ENCODE assay signal across 20 cellular contexts in the genomic region with DNA sequence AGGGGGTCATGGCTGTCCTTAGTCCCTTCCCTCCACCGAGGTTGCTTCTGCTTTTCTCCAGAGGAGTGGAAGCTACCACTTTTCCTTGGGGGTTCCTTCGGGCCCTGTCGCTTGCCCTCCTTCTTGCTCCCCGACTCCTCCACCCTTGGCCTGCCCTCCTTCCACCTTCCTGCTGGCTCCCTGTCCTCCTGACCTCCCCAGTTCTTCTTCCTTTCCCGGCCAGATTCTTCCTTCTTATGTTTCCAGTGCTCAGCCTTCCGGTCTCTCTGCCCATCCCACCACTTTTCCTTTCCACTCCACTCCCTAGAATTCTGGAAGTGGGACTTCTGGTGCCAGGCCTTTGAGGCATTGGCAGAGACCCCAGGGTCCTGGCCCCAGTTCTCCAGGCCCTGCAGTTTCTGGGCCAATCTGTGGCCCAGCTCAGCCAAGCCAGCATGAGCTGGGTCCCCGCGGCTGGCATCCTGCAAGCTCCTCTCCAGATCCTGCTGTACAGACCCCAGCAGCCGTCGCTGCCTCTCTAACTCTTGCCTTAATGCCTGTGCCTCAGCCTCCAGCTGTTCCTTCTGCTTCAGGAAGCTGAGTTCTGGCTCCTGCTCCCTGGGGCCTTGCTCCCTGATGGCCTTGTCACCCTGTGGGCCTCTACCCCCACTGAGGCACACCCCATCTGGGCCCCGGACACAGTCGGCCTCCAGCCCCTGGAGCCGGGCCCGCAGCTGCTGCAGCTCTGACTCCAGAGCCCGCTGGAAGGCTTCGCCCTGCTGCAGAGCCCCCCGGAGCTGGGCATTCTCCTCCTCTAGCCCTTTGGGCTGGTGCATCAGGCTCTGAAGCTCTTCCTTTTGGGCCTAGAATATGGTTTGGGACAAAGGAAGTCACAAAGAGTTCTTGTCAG. TPM values are rescaled to one million over a fixed set of nuclear protein-coding genes. Genes with fewer than 3 reads are reported as not detected.
DNase-seq lines count a peak whose midpoint lies in the region; ATAC-seq and TF ChIP-seq lines count a peak whose summit lies in the region.
"Had no signal": no experiment of that assay in that cellular context is flagged by ENCODE, and none has a peak within 500 bp of the region (broad histone marks: within the 10 kb centered on the region; RNA-seq: fewer than 3 reads in every experiment).

No MANE protein-coding gene starts in this region.

- H4K20me1 ChIP-seq in Karpas-422 (ENCODE audit: insufficient read depth, low read depth, low read length): no peaks in the 10 kb centered on the region

- 59 to 71% (median 66%) methylated on average over 17 of the region's 17 CpGs for WGBS in psoas muscle, 3 donors

- H3K36me3 Mint-ChIP-seq in activated naive CD4-positive, alpha-beta T cell treated with anti-CD3 and anti-CD28 coated beads for 36 hours (ENCODE audit: low read depth): peaks cover 12% of the 10 kb centered on the region
- no peaks in the 10 kb centered on the region for H3K36me3 Mint-ChIP-seq in brain

- peak overlapping the region; percentile 41 for H3K27ac Mint-ChIP-seq in activated naive CD4-positive, alpha-beta T cell treated with anti-CD3 and anti-CD28 coated beads for 36 hours
- H3K27ac Mint-ChIP-seq in brain: peak overlapping the region in 3 of 5 experiments; percentile 29 to 69 (median 63)

- intact Hi-C loops in activated naive CD4-positive, alpha-beta T cell treated with anti-CD3 and anti-CD28 coated beads for 36 hours (cut with micrococcal nuclease): no loop called here
- intact Hi-C loops in psoas muscle (cut with DNase I): no loop called here

- no peak overlapping the region for H3K4me3 Mint-ChIP-seq in activated naive CD4-positive, alpha-beta T cell treated with anti-CD3 and anti-CD28 coated beads for 36 hours
- no peak overlapping the region for H3K4me3 Mint-ChIP-seq in brain

- H2AFZ ChIP-seq in Karpas-422 (ENCODE audit: low read length): no peak overlapping the region

- H3K4me2 ChIP-seq in Karpas-422 (ENCODE audit: low read depth, low read length, poor library complexity, severe bottlenecking): no peak overlapping the region

- H3K4me1 ChIP-seq in Karpas-422 (ENCODE audit: low read length): peaks cover 58% of the 10 kb centered on the region
- H3K4me1 ChIP-seq in psoas muscle: peaks cover 7% of the 10 kb centered on the region

- H3K9me3 ChIP-seq in Karpas-422 (ENCODE audit: low read length): no peaks in the 10 kb centered on the region
- H3K9me3 ChIP-seq in psoas muscle: no peaks in the 10 kb centered on the region
- H3K9me3 ChIP-seq: left lung, tibial artery had no signal

- H3K4me1 Mint-ChIP-seq in activated naive CD4-positive, alpha-beta T cell treated with anti-CD3 and anti-CD28 coated beads for 36 hours (ENCODE audit: low read depth): peaks cover 49% of the 10 kb centered on the region
- peaks cover 27% of the 10 kb centered on the region for H3K4me1 Mint-ChIP-seq in brain

- ATAC-seq in psoas muscle (no peak), GM21528 (IDR thresholded peaks at IDR 0.05; ENCODE audit: low FRiP score, unreplicated experiment) (no peak)
- ATAC-seq: effector memory CD8-positive, alpha-beta T cell; left lung had no signal

- no peaks in the 10 kb centered on the region for H3K9me3 Mint-ChIP-seq in activated naive CD4-positive, alpha-beta T cell treated with anti-CD3 and anti-CD28 coated beads for 36 hours
- no peaks in the 10 kb centered on the region for H3K9me3 Mint-ChIP-seq in brain
- H3K9me3 Mint-ChIP-seq: effector memory CD8-positive, alpha-beta T cell had no signal

- no peaks in the 10 kb centered on the region for H3K27me3 Mint-ChIP-seq in activated naive CD4-positive, alpha-beta T cell treated with anti-CD3 and anti-CD28 coated beads for 36 hours (ENCODE audit: low read depth)
- no peaks in the 10 kb centered on the region for H3K27me3 Mint-ChIP-seq in brain
- H3K27me3 Mint-ChIP-seq: effector memory CD8-positive, alpha-beta T cell had no signal

- peak overlapping the region; percentile 98; the same call in 1 of the 2 replicates for H3K27ac ChIP-seq in Karpas-422 (ENCODE audit: low read length)
- H3K27ac ChIP-seq in psoas muscle: peak overlapping the region; percentile 27
- H3K27ac ChIP-seq: left lung had no signal

- peak overlapping the region; percentile 97 for H3K9ac ChIP-seq in Karpas-422 (ENCODE audit: low read length)

- no peaks in the 10 kb centered on the region for H3K27me3 ChIP-seq in Karpas-422 (ENCODE audit: low read length)
- no peaks in the 10 kb centered on the region for H3K27me3 ChIP-seq in psoas muscle (ENCODE audit: insufficient read depth in 3 of 3, low read length in 2 of 3)
- H3K27me3 ChIP-seq: left lung, tibial artery had no signal

- peaks cover 18% of the 10 kb centered on the region for H3K79me2 ChIP-seq in Karpas-422 (ENCODE audit: low read length)

- no peaks in the 10 kb centered on the region for H3K9me2 ChIP-seq in Karpas-422 (replicated peaks; ENCODE audit: insufficient read depth, low read length)

- H3K4me3 ChIP-seq in Karpas-422 (ENCODE audit: low read length) (no peak overlapping the region), psoas muscle (no peak overlapping the region)
- H3K4me3 ChIP-seq: left lung, tibial artery had no signal

- TF ChIP-seq CTCF in brain (conservative IDR thresholded peaks at IDR 0.05) (no peak), psoas muscle (IDR thresholded peaks at IDR 0.05) (no peak)

- DNase-seq in activated naive CD4-positive, alpha-beta T cell treated with anti-CD3 and anti-CD28 coated beads for 36 hours: no peak
- no peak for DNase-seq in activated naive CD4-positive, alpha-beta T cell (lab: John Stamatoyannopoulos, UW)
- no peak for DNase-seq in Karpas-422
- peak in 1 of 2 donors; percentile 46 for DNase-seq in psoas muscle
- DNase-seq in SIG-M5 (lab: John Stamatoyannopoulos, UW): no peak
- no peak for DNase-seq in glomerular visceral epithelial cell (ENCODE audit: extremely low spot score)
- DNase-seq: activated CD4-positive, alpha-beta T cell treated with anti-CD3 and anti-CD28 coated beads, Interleukin-2, amount 50 U/mL, for 48 hours; aorta; effector memory CD8-positive, alpha-beta T cell; glutamatergic neuron; Kasumi-1; left lung; NCI-H1092 treated with DMSO at 0.1 percent for 48 hours; NCI-H2081; NK-92 treated with Interleukin-12 subunit alpha and Interleukin-12 subunit beta, amount 100 ng/mL, for 24 hours; occipital lobe; stimulated activated CD4-positive, alpha-beta T cell treated with anti-CD3 and anti-CD28 coated beads, Interleukin-12 subunit alpha, Interleukin-12 subunit beta, amount 100 ng/mL, for 4 hours; tibial artery had no signal

- CTCF ChIA-PET in activated naive CD4-positive, alpha-beta T cell treated with anti-CD3 and anti-CD28 coated beads for 36 hours (lab: Charles Lee): interaction anchor here (0.6 to 2.9 kb wide), 4 partner anchors 15 to 277 kb away, joined by 3 to 6 read pairs (median 4); no protein-coding TSS in a partner anchor

- H3K36me3 ChIP-seq in Karpas-422 (ENCODE audit: insufficient read depth, low read length) (0 out of 2 replicates have a peak, but pooled peaks cover 3% of the 10 kb centered on the region), psoas muscle (ENCODE audit: insufficient read depth in 1 of 2, low read depth in 1 of 2) (peaks cover 3 to 73% of the 10 kb centered on the region in 2 donors)

RNA-seq across cellular contexts. Expression of gene PMVK, which starts 9.7 kb away (rescaled TPM):
- 10 to 100 TPM; 29.8 to 30.5 TPM for total RNA-seq in activated naive CD4-positive, alpha-beta T cell treated with anti-CD3 and anti-CD28 coated beads for 36 hours
- 11.1 and 14.1 TPM in 2 replicates for total RNA-seq in Karpas-422 (2014; rRNA removed; shearing (Covaris generic); ENCODE audit: low replicate concordance)
- polyA plus RNA-seq in brain (ENCODE audit: insufficient read depth, low read depth, low replicate concordance): 102 TPM
- 10 to 100 TPM; 17.0 to 30.5 (median 22.3) TPM for total RNA-seq in psoas muscle
- polyA plus RNA-seq in psoas muscle: 10 to 100 TPM; 23.3 to 35.6 (median 30.5) TPM

RNA-seq across cellular contexts. Expression of gene PBXIP1, which starts 9.7 kb away (rescaled TPM):
- total RNA-seq in activated naive CD4-positive, alpha-beta T cell treated with anti-CD3 and anti-CD28 coated beads for 36 hours: 10 to 100 TPM; 55.3 to 55.5 TPM
- 26.1 and 55.8 TPM in 2 replicates for total RNA-seq in Karpas-422 (2014; rRNA removed; shearing (Covaris generic); ENCODE audit: low replicate concordance)
- polyA plus RNA-seq in brain (ENCODE audit: insufficient read depth, low read depth, low replicate concordance): 117 TPM
- 100 to 1,000 TPM in 2 of 4 donors, 10 to 100 TPM in 2; 76.5 to 149 (median 104) TPM for total RNA-seq in psoas muscle
- 10 to 100 TPM; 13.6 to 79.6 (median 54.8) TPM for polyA plus RNA-seq in psoas muscle

RNA-seq across cellular contexts. Expression of gene PYGO2, which starts 15.4 kb away (rescaled TPM):
- total RNA-seq in activated naive CD4-positive, alpha-beta T cell treated with anti-CD3 and anti-CD28 coated beads for 36 hours: 10 to 100 TPM; 35.6 to 36.3 TPM
- total RNA-seq in Karpas-422 (2014; rRNA removed; shearing (Covaris generic); ENCODE audit: low replicate concordance): 37.3 and 44.4 TPM in 2 replicates
- polyA plus RNA-seq in brain (ENCODE audit: insufficient read depth, low read depth, low replicate concordance): 63.7 TPM
- 10 to 100 TPM; 14.5 to 23.0 (median 17.4) TPM for total RNA-seq in psoas muscle
- 10 to 100 TPM; 13.1 to 24.0 (median 14.5) TPM for polyA plus RNA-seq in psoas muscle

RNA-seq across cellular contexts. Expression of gene SHC1, which starts 24.3 kb away (rescaled TPM):
- total RNA-seq in activated naive CD4-positive, alpha-beta T cell treated with anti-CD3 and anti-CD28 coated beads for 36 hours: 10 to 100 TPM; 35.5 to 40.8 TPM
- total RNA-seq in Karpas-422 (2014; rRNA removed; shearing (Covaris generic); ENCODE audit: low replicate concordance): 27.8 and 35.3 TPM in 2 replicates
- polyA plus RNA-seq in brain (ENCODE audit: insufficient read depth, low read depth, low replicate concordance) (38.3 TPM), psoas muscle (10 to 100 TPM; 33.2 to 67.3 (median 43.8) TPM)
- total RNA-seq in psoas muscle: 10 to 100 TPM; 52.3 to 87.2 (median 82.8) TPM

RNA-seq across cellular contexts. Expression of gene CKS1B, which starts 28.3 kb away (rescaled TPM):
- 100 to 1,000 TPM; 283 to 291 TPM for total RNA-seq in activated naive CD4-positive, alpha-beta T cell treated with anti-CD3 and anti-CD28 coated beads for 36 hours
- 110 and 225 TPM in 2 replicates for total RNA-seq in Karpas-422 (2014; rRNA removed; shearing (Covaris generic); ENCODE audit: low replicate concordance)
- polyA plus RNA-seq in brain (ENCODE audit: insufficient read depth, low read depth, low replicate concordance) (183 TPM), psoas muscle (10 to 100 TPM; 12.1 to 48.1 (median 30.1) TPM)
- 10 to 100 TPM in 1 of 4 donors, 1 to 10 TPM in 3; 5.5 to 13.8 (median 6.9) TPM for total RNA-seq in psoas muscle
